1 cellular context compared by ENCODE assay signal in the genomic region with DNA sequence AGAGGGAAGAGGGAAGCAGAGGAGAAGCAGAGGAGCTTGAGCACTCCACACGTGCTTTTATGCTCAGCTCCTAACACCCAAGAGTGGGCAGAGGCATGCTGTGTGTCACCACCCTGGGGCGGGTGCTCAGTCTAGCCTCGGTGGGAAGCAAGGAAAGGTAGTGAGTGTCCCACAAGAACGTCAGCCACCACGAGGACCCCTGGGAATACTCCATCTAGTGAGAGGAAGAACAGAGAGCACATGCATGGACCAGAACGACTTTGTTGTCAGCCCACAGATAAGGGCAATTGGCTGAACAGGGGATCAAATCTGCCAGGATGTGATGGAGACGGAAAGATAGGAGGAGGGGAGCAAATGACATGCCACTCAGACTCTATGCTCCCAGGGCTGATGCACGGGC.
TF ChIP-seq lines count a peak whose summit lies in the region.

No MANE protein-coding gene starts in this region.

TF ChIP-seq in GM12878, 131 proteins besides CTCF, POLR2A, EP300 and RAD21 (continued from another document):
- TF ChIP-seq, protein P1, sequence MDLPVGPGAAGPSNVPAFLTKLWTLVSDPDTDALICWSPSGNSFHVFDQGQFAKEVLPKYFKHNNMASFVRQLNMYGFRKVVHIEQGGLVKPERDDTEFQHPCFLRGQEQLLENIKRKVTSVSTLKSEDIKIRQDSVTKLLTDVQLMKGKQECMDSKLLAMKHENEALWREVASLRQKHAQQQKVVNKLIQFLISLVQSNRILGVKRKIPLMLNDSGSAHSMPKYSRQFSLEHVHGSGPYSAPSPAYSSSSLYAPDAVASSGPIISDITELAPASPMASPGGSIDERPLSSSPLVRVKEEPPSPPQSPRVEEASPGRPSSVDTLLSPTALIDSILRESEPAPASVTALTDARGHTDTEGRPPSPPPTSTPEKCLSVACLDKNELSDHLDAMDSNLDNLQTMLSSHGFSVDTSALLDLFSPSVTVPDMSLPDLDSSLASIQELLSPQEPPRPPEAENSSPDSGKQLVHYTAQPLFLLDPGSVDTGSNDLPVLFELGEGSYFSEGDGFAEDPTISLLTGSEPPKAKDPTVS (IDR thresholded peaks at IDR 0.05; ENCODE audit: low read depth, low read length): no peak
- TF ChIP-seq, protein P2, sequence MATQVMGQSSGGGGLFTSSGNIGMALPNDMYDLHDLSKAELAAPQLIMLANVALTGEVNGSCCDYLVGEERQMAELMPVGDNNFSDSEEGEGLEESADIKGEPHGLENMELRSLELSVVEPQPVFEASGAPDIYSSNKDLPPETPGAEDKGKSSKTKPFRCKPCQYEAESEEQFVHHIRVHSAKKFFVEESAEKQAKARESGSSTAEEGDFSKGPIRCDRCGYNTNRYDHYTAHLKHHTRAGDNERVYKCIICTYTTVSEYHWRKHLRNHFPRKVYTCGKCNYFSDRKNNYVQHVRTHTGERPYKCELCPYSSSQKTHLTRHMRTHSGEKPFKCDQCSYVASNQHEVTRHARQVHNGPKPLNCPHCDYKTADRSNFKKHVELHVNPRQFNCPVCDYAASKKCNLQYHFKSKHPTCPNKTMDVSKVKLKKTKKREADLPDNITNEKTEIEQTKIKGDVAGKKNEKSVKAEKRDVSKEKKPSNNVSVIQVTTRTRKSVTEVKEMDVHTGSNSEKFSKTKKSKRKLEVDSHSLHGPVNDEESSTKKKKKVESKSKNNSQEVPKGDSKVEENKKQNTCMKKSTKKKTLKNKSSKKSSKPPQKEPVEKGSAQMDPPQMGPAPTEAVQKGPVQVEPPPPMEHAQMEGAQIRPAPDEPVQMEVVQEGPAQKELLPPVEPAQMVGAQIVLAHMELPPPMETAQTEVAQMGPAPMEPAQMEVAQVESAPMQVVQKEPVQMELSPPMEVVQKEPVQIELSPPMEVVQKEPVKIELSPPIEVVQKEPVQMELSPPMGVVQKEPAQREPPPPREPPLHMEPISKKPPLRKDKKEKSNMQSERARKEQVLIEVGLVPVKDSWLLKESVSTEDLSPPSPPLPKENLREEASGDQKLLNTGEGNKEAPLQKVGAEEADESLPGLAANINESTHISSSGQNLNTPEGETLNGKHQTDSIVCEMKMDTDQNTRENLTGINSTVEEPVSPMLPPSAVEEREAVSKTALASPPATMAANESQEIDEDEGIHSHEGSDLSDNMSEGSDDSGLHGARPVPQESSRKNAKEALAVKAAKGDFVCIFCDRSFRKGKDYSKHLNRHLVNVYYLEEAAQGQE (IDR thresholded peaks at IDR 0.05; ENCODE audit: low read depth, low read length): no peak
